ENCODE assay signal across 9 cellular contexts in genomic region chr1:156146749-156147405, GRCh38. TPM values are rescaled to one million over a fixed set of nuclear protein-coding genes. Genes with fewer than 3 reads are reported as not detected.
DNase-seq lines count a peak whose midpoint lies in the region; ATAC-seq, FAIRE-seq and TF ChIP-seq lines count a peak whose summit lies in the region.
"Had no signal": no experiment of that assay in that cellular context is flagged by ENCODE, and none has a peak within 500 bp of the region (broad histone marks: within the 10 kb centered on the region; RNA-seq: fewer than 3 reads in every experiment).

No MANE protein-coding gene starts in this region.

- ATAC-seq in sciatic nerve (peak; percentile 32), GM18511 (IDR thresholded peaks at IDR 0.05; ENCODE audit: unreplicated experiment) (no peak)

- WGBS in GM23248 (ENCODE audit: low coverage in 1 of 2, low lambda C conversion rate in 2 of 2, missing lambda C conversion rate in 2 of 2), 2 experiments: 10 to 13% methylated on average over 7 to 9 of the region's 9 CpGs
- WGBS in small intestine, 3 donors: 30 to 42% (median 41%) methylated on average over 9 of the region's 9 CpGs

- no peak overlapping the region for H2AFZ ChIP-seq in GM23248

- no peaks in the 10 kb centered on the region for H3K79me2 ChIP-seq in GM23248 (ENCODE audit: insufficient read depth)

- in situ Hi-C loops in GM23248 (cut with MboI): loop anchor here (10.0 kb wide), 1 partner anchor 78 kb away; no protein-coding TSS in a partner anchor

- H3K4me3 ChIP-seq in GM23248: no peak overlapping the region
- H3K4me3 ChIP-seq in SJCRH30: peak overlapping the region; percentile 26
- H3K4me3 ChIP-seq in fibroblast of the aortic adventitia (ENCODE audit: low read depth, low read length): no peak overlapping the region
- H3K4me3 ChIP-seq in small intestine (ENCODE audit: low read depth in 1 of 2, low read length in 2 of 2): no peak overlapping the region

- H3K27me3 ChIP-seq in GM23248 (replicated peaks; ENCODE audit: insufficient read depth) (no peaks in the 10 kb centered on the region), SJCRH30 (peaks cover 4% of the 10 kb centered on the region; the same call in 1 of the 2 replicates), small intestine (ENCODE audit: control insufficient read depth in 2 of 2, insufficient read depth in 2 of 2, low read length in 2 of 2) (no peaks in the 10 kb centered on the region)
- H3K27me3 ChIP-seq: ascending aorta had no signal

- peak overlapping the region; percentile 52 for H3K9ac ChIP-seq in GM23248

- H3K4me2 ChIP-seq in GM23248 (ENCODE audit: unreplicated experiment): peak overlapping the region; percentile 50

- no peaks in the 10 kb centered on the region for H3K9me2 ChIP-seq in GM23248 (ENCODE audit: insufficient read depth)

- peaks cover 36% of the 10 kb centered on the region for H3F3A ChIP-seq in GM23248 (ENCODE audit: insufficient read depth)

- DNase-seq in GM23248: peak; percentile 74
- DNase-seq in SJCRH30: no peak
- DNase-seq in fibroblast of the aortic adventitia (ENCODE audit: low read depth): peak; percentile 53
- no peak for DNase-seq in sciatic nerve (ENCODE audit: low spot score)
- no peak for DNase-seq in small intestine
- no peak for DNase-seq in HCEC 1CT
- no peak for DNase-seq in urothelium cell line (ENCODE audit: low spot score)

- H3K27ac ChIP-seq in GM23248: peak overlapping the region; percentile 33; the same call in 1 of the 2 replicates
- H3K27ac ChIP-seq in SJCRH30: no peak overlapping the region
- H3K27ac ChIP-seq in small intestine (ENCODE audit: low read depth in 1 of 2, low read length in 1 of 2): peak overlapping the region in 1 of 2 donors; percentile 21
- H3K27ac ChIP-seq: ascending aorta had no signal

- no peaks in the 10 kb centered on the region for H3K9me3 ChIP-seq in GM23248 (ENCODE audit: low read depth)
- H3K9me3 ChIP-seq in SJCRH30 (replicated peaks): no peaks in the 10 kb centered on the region
- no peaks in the 10 kb centered on the region for H3K9me3 ChIP-seq in small intestine (ENCODE audit: control insufficient read depth, low read depth)
- H3K9me3 ChIP-seq: ascending aorta had no signal

- FAIRE-seq in small intestine (lab: Jason Lieb, UNC): no peak
- no peak for FAIRE-seq in urothelium cell line (lab: Jason Lieb, UNC)

- intact Hi-C loops in sciatic nerve (cut with DNase I): loop anchor here (2.0 kb wide), 1 partner anchor 82 kb away; no protein-coding TSS in a partner anchor

- H3K36me3 ChIP-seq in GM23248 (ENCODE audit: low read depth) (no peaks in the 10 kb centered on the region), SJCRH30 (no peaks in the 10 kb centered on the region), small intestine (ENCODE audit: control insufficient read depth in 2 of 2, insufficient read depth in 2 of 2, low read length in 2 of 2) (no peaks in the 10 kb centered on the region)
- H3K36me3 ChIP-seq: ascending aorta had no signal

- TF ChIP-seq CTCF in fibroblast of the aortic adventitia (IDR thresholded peaks at IDR 0.05; ENCODE audit: insufficient read depth, low read length): no peak

- H4K20me1 ChIP-seq in GM23248 (ENCODE audit: insufficient read depth): no peaks in the 10 kb centered on the region

- H3K4me1 ChIP-seq in GM23248 (ENCODE audit: insufficient read depth) (peaks cover 28% of the 10 kb centered on the region), SJCRH30 (peaks cover 15% of the 10 kb centered on the region), small intestine (ENCODE audit: control insufficient read depth in 2 of 2, insufficient read depth in 1 of 2, low read depth in 1 of 2, low read length in 1 of 2) (no peaks in the 10 kb centered on the region)

RNA-seq across cellular contexts. Expression of gene SEMA4A, which starts 6.5 kb away (rescaled TPM):
- total RNA-seq in GM23248 (2014; rRNA removed; shearing (Covaris generic)): 1.1 TPM in 1 of 2 replicates, not detected in the other
- 0.35 and 0.51 TPM in 2 replicates for polyA plus RNA-seq in GM23248 (2016; fragmentation: Nextera tagmentation; extraction: Ambion mirVana)
- 1.2 and 2.1 TPM in 2 replicates for total RNA-seq in SJCRH30 (2014; rRNA removed; shearing (Covaris generic))
- 1.4 and 3.2 TPM in 2 replicates for total RNA-seq in fibroblast of the aortic adventitia (ENCODE audit: low replicate concordance)
- 8.4 TPM for total RNA-seq in sciatic nerve
- polyA plus RNA-seq in small intestine: 1 to 10 TPM in 2 of 3 donors, under 1 TPM in 1; 0.89 to 1.9 (median 1.7) TPM

RNA-seq across cellular contexts. Expression of gene LMNA, which starts 32.4 kb away (rescaled TPM):
- total RNA-seq in GM23248 (2014; rRNA removed; shearing (Covaris generic)): 1,219 and 1,322 TPM in 2 replicates
- polyA plus RNA-seq in GM23248 (2016; fragmentation: Nextera tagmentation; extraction: Ambion mirVana): 1,230 and 1,270 TPM in 2 replicates
- total RNA-seq in SJCRH30 (2014; rRNA removed; shearing (Covaris generic)): 113 and 114 TPM in 2 replicates
- 502 and 1,039 TPM in 2 replicates for total RNA-seq in fibroblast of the aortic adventitia (ENCODE audit: low replicate concordance)
- total RNA-seq in sciatic nerve: 322 TPM
- polyA plus RNA-seq in small intestine: 100 to 1,000 TPM in 2 of 3 donors, 10 to 100 TPM in 1; 89.7 to 168 (median 101) TPM

RNA-seq across cellular contexts. Expression of gene SLC25A44, which starts 47.0 kb away (rescaled TPM):
- total RNA-seq in GM23248 (2014; rRNA removed; shearing (Covaris generic)): 12.4 and 14.3 TPM in 2 replicates
- polyA plus RNA-seq in GM23248 (2016; fragmentation: Nextera tagmentation; extraction: Ambion mirVana) (15.4 and 16.4 TPM in 2 replicates), small intestine (10 to 100 TPM; 13.4 to 18.6 (median 15.9) TPM)
- total RNA-seq in SJCRH30 (2014; rRNA removed; shearing (Covaris generic)): 12.3 and 12.9 TPM in 2 replicates
- total RNA-seq in fibroblast of the aortic adventitia (ENCODE audit: low replicate concordance) (13.8 and 14.5 TPM in 2 replicates), sciatic nerve (16.3 TPM)

Comparison
In these comparisons a context has a peak if more than half of its experiments do, and no peak if none do; other contexts are left out.
1. DNase-seq: peak in GM23248 (single experiment) and fibroblast of the aortic adventitia (single experiment); none in SJCRH30 (0 of 2), sciatic nerve (single experiment), small intestine (single experiment), HCEC 1CT (single experiment) and urothelium cell line (single experiment).